Comparison of ENCODE assay signal across 18 cellular contexts in the genomic region with DNA sequence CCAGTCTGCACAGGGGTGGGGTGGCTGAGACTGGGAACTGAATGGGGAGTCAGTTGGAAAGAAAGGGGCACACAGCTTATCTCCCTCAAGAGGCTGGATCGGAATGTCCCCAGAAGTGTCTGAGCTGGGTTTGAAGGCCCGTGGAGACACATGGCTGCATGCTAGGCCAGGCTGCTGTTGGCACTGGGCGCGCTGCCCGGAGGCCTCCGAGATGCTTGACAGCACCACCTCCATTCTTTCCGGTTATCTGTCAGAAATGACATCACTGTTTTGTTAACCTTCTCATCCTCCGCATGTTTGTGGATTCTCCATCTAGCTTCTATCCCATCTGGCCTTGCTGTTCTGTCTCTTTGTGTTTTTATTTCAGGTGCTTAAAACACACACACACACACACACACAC.
DNase-seq lines count a peak whose midpoint lies in the region; ATAC-seq and TF ChIP-seq lines count a peak whose summit lies in the region.
"Had no signal": no experiment of that assay in that cellular context is flagged by ENCODE, and none has a peak within 500 bp of the region (broad histone marks: within the 10 kb centered on the region; RNA-seq: fewer than 3 reads in every experiment).

No MANE protein-coding gene starts in this region.

- no peak for TF ChIP-seq POLR2A in heart left ventricle (IDR thresholded peaks at IDR 0.05)

- ATAC-seq in Right ventricle myocardium inferior, result peak; percentile 68
- peak; percentile 62 to 87 (median 78) for ATAC-seq in heart left ventricle
- no peak for ATAC-seq in GM19397 (IDR thresholded peaks at IDR 0.05; ENCODE audit: unreplicated experiment)
- ATAC-seq: left lobe of liver had no signal

- H3F3A ChIP-seq in SK-N-SH (replicated peaks; ENCODE audit: insufficient read depth), result no peaks in the 10 kb centered on the region

- H4K20me1 ChIP-seq in SK-N-SH (ENCODE audit: insufficient read depth) (no peaks in the 10 kb centered on the region), hepatocyte (ENCODE audit: insufficient read depth, poor library complexity, severe bottlenecking) (no peaks in the 10 kb centered on the region)

- H3K27ac ChIP-seq in right atrium auricular region (no peak overlapping the region), SK-N-SH (ENCODE audit: low read depth in 2 of 2, low read length in 1 of 2) (no peak overlapping the region), heart left ventricle (peak overlapping the region in 1 of 12 donors; percentile 29), hepatocyte (no peak overlapping the region)

- peak overlapping the region; percentile 3; the same call in 1 of the 2 replicates for H3K4me2 ChIP-seq in SK-N-SH
- H3K4me2 ChIP-seq in hepatocyte, result no peak overlapping the region

- TF ChIP-seq CTCF in right atrium auricular region (IDR thresholded peaks at IDR 0.05) (no peak), SK-N-SH (IDR thresholded peaks at IDR 0.05) (no peak), heart left ventricle (IDR thresholded peaks at IDR 0.05) (no peak), hepatocyte (IDR thresholded peaks at IDR 0.05; ENCODE audit: poor library complexity) (no peak)

- H2AFZ ChIP-seq in SK-N-SH (ENCODE audit: low read depth), result no peak overlapping the region
- no peak overlapping the region for H2AFZ ChIP-seq in hepatocyte

- no peaks in the 10 kb centered on the region for H3K9me2 ChIP-seq in SK-N-SH
- H3K9me2 ChIP-seq in hepatocyte (replicated peaks; ENCODE audit: insufficient read depth), result no peaks in the 10 kb centered on the region

- H3K79me2 ChIP-seq in SK-N-SH (ENCODE audit: insufficient read depth), result no peaks in the 10 kb centered on the region
- H3K79me2 ChIP-seq in hepatocyte, result no peaks in the 10 kb centered on the region

- H3K27me3 ChIP-seq in right atrium auricular region, result no peaks in the 10 kb centered on the region
- no peaks in the 10 kb centered on the region for H3K27me3 ChIP-seq in SK-N-SH (ENCODE audit: insufficient read depth)
- H3K27me3 ChIP-seq in heart left ventricle, result peaks cover 0 to 4% (median 0%) of the 10 kb centered on the region in 9 donors
- no peaks in the 10 kb centered on the region for H3K27me3 ChIP-seq in hepatocyte

- TF ChIP-seq EP300 in SK-N-SH (IDR thresholded peaks at IDR 0.05; ENCODE audit: borderline replicate concordance in 1 of 2, low read depth in 1 of 2, low read length in 1 of 2), result no peak

- WGBS in SK-N-SH (ENCODE audit: low lambda C conversion rate), result 42% methylated on average over 7 of the region's 8 CpGs
- WGBS in heart left ventricle, 4 donors, result 21 to 44% (median 35%) methylated on average over 8 of the region's 8 CpGs
- WGBS in hepatocyte (ENCODE audit: low lambda C conversion rate, missing lambda C conversion rate), result 86% methylated on average over 8 of the region's 8 CpGs

- H3K4me3 ChIP-seq in right atrium auricular region (no peak overlapping the region), SK-N-SH (ENCODE audit: low read depth in 2 of 2, low read length in 1 of 2) (no peak overlapping the region), heart left ventricle (no peak overlapping the region), hepatocyte (no peak overlapping the region)

- CTCF ChIA-PET in SK-N-SH (lab: Yijun Ruan, JAX), result interaction anchor here (0.8 to 1.2 kb wide), 2 partner anchors 25 to 245 kb away, joined by 3 to 4 read pairs; no protein-coding TSS in a partner anchor

- H3K9me3 ChIP-seq in right atrium auricular region (no peaks in the 10 kb centered on the region), SK-N-SH (no peaks in the 10 kb centered on the region), heart left ventricle (peaks cover 0 to 5% (median 0%) of the 10 kb centered on the region in 12 donors), hepatocyte (ENCODE audit: low read depth) (no peaks in the 10 kb centered on the region)

- no peak overlapping the region for H3K9ac ChIP-seq in SK-N-SH

- POLR2A ChIA-PET in SK-N-SH (lab: Yijun Ruan, JAX), result interaction anchor here (0.6 kb wide), 1 partner anchor 319 kb away, joined by 4 read pairs; no protein-coding TSS in a partner anchor

- TF ChIP-seq RAD21 in SK-N-SH (IDR thresholded peaks at IDR 0.05; ENCODE audit: low read length), result no peak

- no peak for DNase-seq in Right ventricle myocardium inferior (ENCODE audit: missing footprints)
- DNase-seq in right atrium auricular region (ENCODE audit: low spot score), result no peak
- DNase-seq in SK-N-SH, result peak; percentile 30
- DNase-seq in heart left ventricle, result peak; percentile 39 to 67 (median 65)
- DNase-seq in T-helper 9 cell, result no peak
- no peak for DNase-seq in activated T-cell treated with anti-CD3 and anti-CD28 coated beads, Interleukin-2, amount 50 U/mL, for 48 hours
- no peak for DNase-seq in hepatocyte (ENCODE audit: low spot score)
- DNase-seq: activated CD4-positive, alpha-beta T cell treated with anti-CD3 and anti-CD28 coated beads for 48 hours; activated naive CD8-positive, alpha-beta T cell treated with anti-CD3 and anti-CD28 coated beads for 36 hours; activated T-cell treated with anti-CD3 and anti-CD28 coated beads for 4 hours; cerebellar nuclear complex; COR-L47; naive B cell; NCI-H1048; NCI-H524 treated with DMSO at 0.1 percent for 48 hours; T-helper 2 cell had no signal

- H3K4me1 ChIP-seq in right atrium auricular region (peaks cover 0 to 7% of the 10 kb centered on the region in 2 donors), SK-N-SH (ENCODE audit: control insufficient read depth in 1 of 2, insufficient read depth in 2 of 2, low read depth in 1 of 2, low read length in 1 of 2) (no peaks in the 10 kb centered on the region; a peak in 1 of 4 replicates), heart left ventricle (peaks cover 0 to 4% (median 0%) of the 10 kb centered on the region in 12 donors), hepatocyte (ENCODE audit: insufficient read depth) (peaks cover 5% of the 10 kb centered on the region)

- intact Hi-C loops in Right ventricle myocardium inferior (cut with DNase I), result no loop called here
- intact Hi-C loops in heart left ventricle (cut with DNase I), result no loop called here

- H3K36me3 ChIP-seq in right atrium auricular region, result no peaks in the 10 kb centered on the region
- no peaks in the 10 kb centered on the region for H3K36me3 ChIP-seq in SK-N-SH (replicated peaks in 1 of 2; ENCODE audit: control insufficient read depth in 1 of 2, insufficient read depth in 2 of 2, low read length in 1 of 2)
- no peaks in the 10 kb centered on the region for H3K36me3 ChIP-seq in heart left ventricle
- no peaks in the 10 kb centered on the region for H3K36me3 ChIP-seq in hepatocyte (replicated peaks; ENCODE audit: insufficient read depth, low read depth)

TF ChIP-seq in SK-N-SH, 30 proteins besides CTCF, POLR2A, EP300 and RAD21:
- TF ChIP-seq, protein P1, sequence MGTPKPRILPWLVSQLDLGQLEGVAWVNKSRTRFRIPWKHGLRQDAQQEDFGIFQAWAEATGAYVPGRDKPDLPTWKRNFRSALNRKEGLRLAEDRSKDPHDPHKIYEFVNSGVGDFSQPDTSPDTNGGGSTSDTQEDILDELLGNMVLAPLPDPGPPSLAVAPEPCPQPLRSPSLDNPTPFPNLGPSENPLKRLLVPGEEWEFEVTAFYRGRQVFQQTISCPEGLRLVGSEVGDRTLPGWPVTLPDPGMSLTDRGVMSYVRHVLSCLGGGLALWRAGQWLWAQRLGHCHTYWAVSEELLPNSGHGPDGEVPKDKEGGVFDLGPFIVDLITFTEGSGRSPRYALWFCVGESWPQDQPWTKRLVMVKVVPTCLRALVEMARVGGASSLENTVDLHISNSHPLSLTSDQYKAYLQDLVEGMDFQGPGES (IDR thresholded peaks at IDR 0.05; ENCODE audit: low read depth, low read length), result no peak
- TF ChIP-seq TCF12 (IDR thresholded peaks at IDR 0.05), result 0 out of 2 replicates have a peak, but pooled peaks have one; percentile 7
- TF ChIP-seq, protein P2, sequence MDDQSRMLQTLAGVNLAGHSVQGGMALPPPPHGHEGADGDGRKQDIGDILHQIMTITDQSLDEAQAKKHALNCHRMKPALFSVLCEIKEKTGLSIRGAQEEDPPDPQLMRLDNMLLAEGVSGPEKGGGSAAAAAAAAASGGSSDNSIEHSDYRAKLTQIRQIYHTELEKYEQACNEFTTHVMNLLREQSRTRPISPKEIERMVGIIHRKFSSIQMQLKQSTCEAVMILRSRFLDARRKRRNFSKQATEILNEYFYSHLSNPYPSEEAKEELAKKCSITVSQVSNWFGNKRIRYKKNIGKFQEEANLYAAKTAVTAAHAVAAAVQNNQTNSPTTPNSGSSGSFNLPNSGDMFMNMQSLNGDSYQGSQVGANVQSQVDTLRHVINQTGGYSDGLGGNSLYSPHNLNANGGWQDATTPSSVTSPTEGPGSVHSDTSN (IDR thresholded peaks at IDR 0.05), result peak; percentile 47; the same call in 1 of the 2 replicates

Comparison
In these comparisons a context has a peak if more than half of its experiments do, and no peak if none do; other contexts are left out.
1. DNase-seq: peak in SK-N-SH (single experiment) and heart left ventricle (5 of 5); none in Right ventricle myocardium inferior (single experiment), right atrium auricular region (single experiment), T-helper 9 cell (single experiment), activated T-cell treated with anti-CD3 and anti-CD28 coated beads, Interleukin-2, amount 50 U/mL, for 48 hours (0 of 2) and hepatocyte (single experiment).